ENCODE assay signal across 11 cellular contexts in genomic region chr2:213104089-213104902, GRCh38. TPM values are rescaled to one million over a fixed set of nuclear protein-coding genes. Genes with fewer than 3 reads are reported as not detected.
A peak's percentile ranks its signal among the peaks of the same experiment; 100 is the strongest.
DNase-seq lines count a peak whose midpoint lies in the region; ATAC-seq and TF ChIP-seq lines count a peak whose summit lies in the region.
"Had no signal": no experiment of that assay in that cellular context is flagged by ENCODE, and none has a peak within 500 bp of the region (broad histone marks: within the 10 kb centered on the region; RNA-seq: fewer than 3 reads in every experiment).

No MANE protein-coding gene starts in this region.

- no peaks in the 10 kb centered on the region for H3K9me3 ChIP-seq in T-helper 17 cell (ENCODE audit: control insufficient read depth, low read length, poor library complexity, severe bottlenecking)
- no peaks in the 10 kb centered on the region for H3K9me3 ChIP-seq in skeletal muscle tissue (ENCODE audit: control insufficient read depth in 3 of 3, low read length in 3 of 3)
- H3K9me3 ChIP-seq: neutrophil had no signal

- H3K27ac Mint-ChIP-seq in T-helper 17 cell: no peak overlapping the region

- peaks cover 3% of the 10 kb centered on the region for H3K4me1 Mint-ChIP-seq in T-helper 17 cell

- peak overlapping the region in 2 of 3 donors; percentile 46 to 67 for H3K9ac ChIP-seq in skeletal muscle tissue (ENCODE audit: low read depth in 1 of 3, low read length in 3 of 3)

- TF ChIP-seq CTCF in fibroblast of the aortic adventitia (IDR thresholded peaks at IDR 0.05; ENCODE audit: insufficient read depth, low read length): no peak

- no peak overlapping the region for H3K27ac ChIP-seq in skeletal muscle tissue (ENCODE audit: low read depth, low read length)
- H3K27ac ChIP-seq: neutrophil had no signal

- no peaks in the 10 kb centered on the region for H3K27me3 ChIP-seq in skeletal muscle tissue (ENCODE audit: control insufficient read depth in 3 of 3, insufficient read depth in 3 of 3, low read length in 3 of 3)
- H3K27me3 ChIP-seq: neutrophil had no signal

- H3K4me3 Mint-ChIP-seq in T-helper 17 cell: peak overlapping the region; percentile 60

- peaks cover 7% of the 10 kb centered on the region for H3K27me3 Mint-ChIP-seq in T-helper 17 cell

- no peaks in the 10 kb centered on the region for H3K36me3 ChIP-seq in skeletal muscle tissue (ENCODE audit: control insufficient read depth in 3 of 3, insufficient read depth in 3 of 3, low read length in 3 of 3)
- H3K36me3 ChIP-seq: neutrophil had no signal

- H3K4me3 ChIP-seq in fibroblast of the aortic adventitia (ENCODE audit: low read depth, low read length) (no peak overlapping the region), skeletal muscle tissue (ENCODE audit: low read length in 3 of 3) (peak overlapping the region; percentile 18 to 63 (median 55))

- H3K4me1 ChIP-seq in skeletal muscle tissue (ENCODE audit: control insufficient read depth in 3 of 3, insufficient read depth in 3 of 3, low read length in 3 of 3): peaks cover 0 to 15% (median 12%) of the 10 kb centered on the region in 3 donors

- ATAC-seq in T-helper 17 cell: peak; percentile 62
- no peak for ATAC-seq in GM18858 (IDR thresholded peaks at IDR 0.05; ENCODE audit: unreplicated experiment)

- no peaks in the 10 kb centered on the region for H3K36me3 Mint-ChIP-seq in T-helper 17 cell (ENCODE audit: low read depth)

- peak; percentile 26 for DNase-seq in NK-92 treated with Interleukin-12 subunit alpha and Interleukin-12 subunit beta, amount 100 ng/mL, for 24 hours (lab: John Stamatoyannopoulos, UW)
- no peak for DNase-seq in NK-92 (lab: John Stamatoyannopoulos, UW; ENCODE audit: unreplicated experiment)
- DNase-seq in T-helper 17 cell: no peak
- DNase-seq in fibroblast of the aortic adventitia (ENCODE audit: low read depth): peak; percentile 40
- no peak for DNase-seq in 8988T
- DNase-seq in COLO829 (ENCODE audit: low spot score): no peak
- DNase-seq: activated CD4-positive, CD25-positive, alpha-beta regulatory T cell treated with anti-CD3 and anti-CD28 coated beads, Interleukin-2, amount 50 U/mL, for 72 hours; NCI-H2107 had no signal

RNA-seq across cellular contexts. Expression of gene IKZF2, which starts 47.1 kb away (rescaled TPM):
- 10 to 100 TPM; 11.9 to 23.9 TPM for total RNA-seq in T-helper 17 cell
- total RNA-seq in fibroblast of the aortic adventitia (ENCODE audit: low replicate concordance): 11.3 and 13.6 TPM in 2 replicates
- total RNA-seq in skeletal muscle tissue: 4.2 TPM

Comparison
In these comparisons a context has a peak if more than half of its experiments do, and no peak if none do; other contexts are left out.
1. DNase-seq: peak in NK-92 treated with Interleukin-12 subunit alpha and Interleukin-12 subunit beta, amount 100 ng/mL, for 24 hours (single experiment) and fibroblast of the aortic adventitia (single experiment); none in NK-92 (single experiment), T-helper 17 cell (0 of 3), 8988T (single experiment) and COLO829 (single experiment).